In genomic region chr3:49386056-49386756, GRCh38 we compare ENCODE assay signal across 10 cellular contexts. TPM values are rescaled to one million over a fixed set of nuclear protein-coding genes. Genes with fewer than 3 reads are reported as not detected.
DNase-seq lines count a peak whose midpoint lies in the region; FAIRE-seq and TF ChIP-seq lines count a peak whose summit lies in the region.
"Had no signal": no experiment of that assay in that cellular context is flagged by ENCODE, and none has a peak within 500 bp of the region (broad histone marks: within the 10 kb centered on the region; RNA-seq: fewer than 3 reads in every experiment).

No MANE protein-coding gene starts in this region.

- H3K9me3 ChIP-seq in CD8-positive, alpha-beta memory T cell (ENCODE audit: low read length), result no peaks in the 10 kb centered on the region
- no peaks in the 10 kb centered on the region for H3K9me3 ChIP-seq in Caco-2
- no peaks in the 10 kb centered on the region for H3K9me3 ChIP-seq in kidney (ENCODE audit: control insufficient read depth in 1 of 2, low read length in 2 of 2)
- H3K9me3 ChIP-seq: left ventricle myocardium inferior had no signal

- no peak for TF ChIP-seq POLR2A in erythroblast (IDR thresholded peaks at IDR 0.05; ENCODE audit: low read length)

- H3K27ac Mint-ChIP-seq in CD8-positive, alpha-beta memory T cell, result peak overlapping the region in 6 of 8 donors; percentile 17 to 85 (median 74)
- H3K27ac Mint-ChIP-seq in mesothelial cell of epicardium (peak overlapping the region; percentile 82), Caco-2 (ENCODE audit: unreplicated experiment) (no peak overlapping the region)

- peaks cover 0 to 26% (median 0%) of the 10 kb centered on the region in 3 donors for H3K36me3 Mint-ChIP-seq in CD8-positive, alpha-beta memory T cell
- H3K36me3 Mint-ChIP-seq in mesothelial cell of epicardium, result peaks cover 12% of the 10 kb centered on the region
- peaks cover 27% of the 10 kb centered on the region for H3K36me3 Mint-ChIP-seq in Caco-2 (ENCODE audit: insufficient read depth, unreplicated experiment)

- FAIRE-seq in kidney (lab: Jason Lieb, UNC), result no peak

- POLR2A ChIA-PET in CD8-positive, alpha-beta memory T cell (lab: Charles Lee), result no interaction called here
- POLR2A ChIA-PET in Caco-2 (lab: Charles Lee), result no interaction called here

- peaks cover 0 to 2% of the 10 kb centered on the region in 2 donors for H3K27me3 Mint-ChIP-seq in CD8-positive, alpha-beta memory T cell
- no peaks in the 10 kb centered on the region for H3K27me3 Mint-ChIP-seq in mesothelial cell of epicardium (ENCODE audit: low read depth)
- no peaks in the 10 kb centered on the region for H3K27me3 Mint-ChIP-seq in Caco-2 (ENCODE audit: insufficient read depth, unreplicated experiment)

- peaks cover 51% of the 10 kb centered on the region for H3K4me1 ChIP-seq in CD8-positive, alpha-beta memory T cell (ENCODE audit: insufficient read depth, low read length)
- no peaks in the 10 kb centered on the region for H3K4me1 ChIP-seq in Caco-2
- H3K4me1 ChIP-seq in kidney (ENCODE audit: control insufficient read depth in 1 of 2, insufficient read depth in 1 of 2, low read depth in 1 of 2, low read length in 2 of 2), result peaks cover 2 to 4% of the 10 kb centered on the region in 2 donors

- no TSS peak for BruUV-seq in Caco-2 (replicated peaks; lab: Mats Ljungman, UMichigan)

- CTCF ChIA-PET in CD8-positive, alpha-beta memory T cell (lab: Charles Lee), result interaction anchor here (1.0 kb wide), 1 partner anchor 8 kb away, joined by 3 read pairs; no protein-coding TSS in a partner anchor
- CTCF ChIA-PET in Caco-2 (lab: Charles Lee), result no interaction called here

- no peaks in the 10 kb centered on the region for H3K36me3 ChIP-seq in CD8-positive, alpha-beta memory T cell (ENCODE audit: insufficient read depth, low read length)
- no peaks in the 10 kb centered on the region for H3K36me3 ChIP-seq in Caco-2 (ENCODE audit: control insufficient read depth, insufficient read depth, low read length)
- H3K36me3 ChIP-seq in kidney (ENCODE audit: control insufficient read depth in 1 of 2, insufficient read depth in 2 of 2, low read length in 2 of 2), result no peaks in the 10 kb centered on the region
- H3K36me3 ChIP-seq: left ventricle myocardium inferior had no signal

- no peaks in the 10 kb centered on the region for H3K9me3 Mint-ChIP-seq in CD8-positive, alpha-beta memory T cell
- H3K9me3 Mint-ChIP-seq in mesothelial cell of epicardium, result no peaks in the 10 kb centered on the region
- H3K9me3 Mint-ChIP-seq in Caco-2 (ENCODE audit: unreplicated experiment), result no peaks in the 10 kb centered on the region

- H3K27me3 ChIP-seq in CD8-positive, alpha-beta memory T cell (ENCODE audit: insufficient read depth, low read length, poor library complexity, severe bottlenecking), result no peaks in the 10 kb centered on the region
- no peaks in the 10 kb centered on the region for H3K27me3 ChIP-seq in Caco-2 (replicated peaks; ENCODE audit: control insufficient read depth, insufficient read depth, low read length)

- intact Hi-C loops in Caco-2 (cut with micrococcal nuclease; ENCODE audit: unreplicated experiment) (no loop called here), kidney (cut with DNase I) (no loop called here)

- no peak for DNase-seq in CD8-positive, alpha-beta memory T cell
- DNase-seq in SKM-1 (lab: John Stamatoyannopoulos, UW; ENCODE audit: unreplicated experiment) (peak; percentile 66), mesothelial cell of epicardium (ENCODE audit: low spot score in 2 of 2, unreplicated experiment in 2 of 2) (no peak), erythroblast (lab: John Stamatoyannopoulos, UW) (no peak), Caco-2 (no peak), kidney (no peak)
- DNase-seq: C1 segment of cervical spinal cord, foreskin fibroblast, left ventricle myocardium inferior, NCI-H1417 had no signal

- peaks cover 45 to 78% (median 54%) of the 10 kb centered on the region in 3 donors for H3K4me1 Mint-ChIP-seq in CD8-positive, alpha-beta memory T cell
- H3K4me1 Mint-ChIP-seq in mesothelial cell of epicardium (peaks cover 7% of the 10 kb centered on the region), Caco-2 (ENCODE audit: low read depth, unreplicated experiment) (no peaks in the 10 kb centered on the region)

- TF ChIP-seq CTCF in mesothelial cell of epicardium (IDR thresholded peaks at IDR 0.05; ENCODE audit: unreplicated experiment) (no peak), Caco-2 (IDR thresholded peaks at IDR 0.05; ENCODE audit: insufficient read depth in 1 of 2, low read depth in 1 of 2, low read length in 1 of 2, severe bottlenecking in 1 of 2, unreplicated experiment in 1 of 2) (no peak), kidney (IDR thresholded peaks at IDR 0.05; ENCODE audit: borderline replicate concordance, extremely low read depth, insufficient read depth) (no peak)

- no peak overlapping the region for H3K27ac ChIP-seq in CD8-positive, alpha-beta memory T cell (ENCODE audit: low read depth, low read length)
- H3K27ac ChIP-seq in kidney (ENCODE audit: low read depth in 2 of 2, low read length in 2 of 2), result no peak overlapping the region
- H3K27ac ChIP-seq: left ventricle myocardium inferior had no signal

- H3K4me3 ChIP-seq in CD8-positive, alpha-beta memory T cell (ENCODE audit: low read length), result no peak overlapping the region
- H3K4me3 ChIP-seq in Caco-2 (ENCODE audit: low read depth, low read length) (no peak overlapping the region), kidney (ENCODE audit: low read length in 2 of 2) (no peak overlapping the region)
- H3K4me3 ChIP-seq: left ventricle myocardium inferior had no signal

- peak overlapping the region in 5 of 7 donors; percentile 3 to 75 (median 62) for H3K4me3 Mint-ChIP-seq in CD8-positive, alpha-beta memory T cell
- H3K4me3 Mint-ChIP-seq in mesothelial cell of epicardium, result no peak overlapping the region
- no peak overlapping the region for H3K4me3 Mint-ChIP-seq in Caco-2 (ENCODE audit: unreplicated experiment)

- H3K9ac ChIP-seq in kidney (ENCODE audit: low read length in 2 of 2), result no peak overlapping the region

RNA-seq across cellular contexts. Expression of gene RHOA, which starts 25.6 kb away (rescaled TPM):
- total RNA-seq in CD8-positive, alpha-beta memory T cell, result 100 to 1,000 TPM; 478 to 506 TPM
- polyA plus RNA-seq in CD8-positive, alpha-beta memory T cell, result 678 TPM
- 248 to 261 TPM (median 250 TPM) in 3 replicates for total RNA-seq in mesothelial cell of epicardium
- 338 and 348 TPM in 2 replicates for total RNA-seq in Caco-2 (2022)
- 709 TPM for total RNA-seq in kidney
- 345 TPM for polyA plus RNA-seq in kidney (ENCODE audit: insufficient read depth, low read depth, low replicate concordance)

RNA-seq across cellular contexts. Expression of gene TCTA, which starts 26.0 kb away (rescaled TPM):
- 10 to 100 TPM; 21.3 to 23.2 TPM for total RNA-seq in CD8-positive, alpha-beta memory T cell
- polyA plus RNA-seq in CD8-positive, alpha-beta memory T cell, result 38.4 TPM
- total RNA-seq in mesothelial cell of epicardium, result 13.7 to 15.8 TPM (median 13.9 TPM) in 3 replicates
- total RNA-seq in Caco-2 (2022), result 14.2 and 15.5 TPM in 2 replicates
- 76.7 TPM for total RNA-seq in kidney
- 83.2 TPM for polyA plus RNA-seq in kidney (ENCODE audit: insufficient read depth, low read depth, low replicate concordance)

RNA-seq across cellular contexts. Expression of gene GPX1, which starts 28.1 kb away (rescaled TPM):
- total RNA-seq in CD8-positive, alpha-beta memory T cell, result 100 to 1,000 TPM; 223 to 231 TPM
- 140 TPM for polyA plus RNA-seq in CD8-positive, alpha-beta memory T cell
- 97.9 to 108 TPM (median 98.7 TPM) in 3 replicates for total RNA-seq in mesothelial cell of epicardium
- 197 and 201 TPM in 2 replicates for total RNA-seq in Caco-2 (2022)
- 375 TPM for total RNA-seq in kidney
- 454 TPM for polyA plus RNA-seq in kidney (ENCODE audit: insufficient read depth, low read depth, low replicate concordance)

RNA-seq across cellular contexts. Expression of gene AMT, which starts 36.1 kb away (rescaled TPM):
- 1 to 10 TPM; 1.3 to 1.6 TPM for total RNA-seq in CD8-positive, alpha-beta memory T cell
- 0.62 TPM for polyA plus RNA-seq in CD8-positive, alpha-beta memory T cell
- 30.3 to 33.4 TPM (median 33.0 TPM) in 3 replicates for total RNA-seq in mesothelial cell of epicardium
- total RNA-seq in Caco-2 (2022), result 1.6 and 2.5 TPM in 2 replicates
- total RNA-seq in kidney, result 15.2 TPM
- polyA plus RNA-seq in kidney (ENCODE audit: insufficient read depth, low read depth, low replicate concordance), result 44.1 TPM

RNA-seq across cellular contexts. Expression of gene NICN1, which starts 42.9 kb away (rescaled TPM):
- total RNA-seq in CD8-positive, alpha-beta memory T cell, result 10 to 100 TPM; 12.2 to 12.3 TPM
- 7.0 TPM for polyA plus RNA-seq in CD8-positive, alpha-beta memory T cell
- total RNA-seq in mesothelial cell of epicardium (29.3 to 34.4 TPM (median 31.9 TPM) in 3 replicates), Caco-2 (2022) (6.1 and 7.8 TPM in 2 replicates), kidney (22.3 TPM)
- 27.1 TPM for polyA plus RNA-seq in kidney (ENCODE audit: insufficient read depth, low read depth, low replicate concordance)

Comparison
In these comparisons a context has a peak if more than half of its experiments do, and no peak if none do; other contexts are left out.
1. H3K4me3 Mint-ChIP-seq: peak in CD8-positive, alpha-beta memory T cell (5 of 7); none in mesothelial cell of epicardium (single experiment) and Caco-2 (single experiment).